15 cellular contexts compared by ENCODE assay signal in the genomic region with DNA sequence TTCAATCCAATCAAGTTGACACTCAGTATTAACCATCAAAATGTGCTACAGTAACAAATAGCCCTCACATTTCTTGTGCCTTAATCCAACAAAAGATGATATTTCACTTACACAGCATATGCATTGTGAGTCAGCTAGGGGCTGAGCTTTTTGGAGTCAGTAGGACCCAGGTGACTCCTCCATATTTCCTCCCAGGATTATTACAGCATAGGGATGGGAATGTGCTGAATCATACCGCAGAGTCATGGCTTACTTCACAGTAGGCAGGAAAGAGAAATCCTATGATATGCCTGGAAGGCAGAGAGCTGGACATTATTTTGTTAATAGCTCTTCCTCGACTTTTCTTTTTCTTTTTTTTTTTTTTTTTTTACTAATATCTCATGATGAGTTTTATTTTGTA.
DNase-seq lines count a peak whose midpoint lies in the region; ATAC-seq, FAIRE-seq and TF ChIP-seq lines count a peak whose summit lies in the region.
"Had no signal": no experiment of that assay in that cellular context is flagged by ENCODE, and none has a peak within 500 bp of the region (broad histone marks: within the 10 kb centered on the region; RNA-seq: fewer than 3 reads in every experiment).

No MANE protein-coding gene starts in this region.

- no peaks in the 10 kb centered on the region for H3K9me2 ChIP-seq in HCT116 (ENCODE audit: insufficient read depth)

- WGBS in A549 (ENCODE audit: missing lambda C conversion rate), result 3% methylated on average over 2 of the region's 2 CpGs

- ATAC-seq in A549, result peak; percentile 71 to 82
- ATAC-seq in HCT116, result no peak
- ATAC-seq: activated CD8-positive, alpha-beta T cell treated with anti-CD3 and anti-CD28 coated beads for 36 hours had no signal

- no TSS peak for BruUV-seq in HCT116 (replicated peaks; lab: Mats Ljungman, UMichigan)

- H3K9me3 ChIP-seq in A549 (peaks cover 5% of the 10 kb centered on the region; the same call in 1 of the 3 replicates), HCT116 (ENCODE audit: control insufficient read depth in 1 of 2, insufficient read depth in 1 of 2, low read depth in 1 of 2, low read length in 2 of 2) (no peaks in the 10 kb centered on the region)
- H3K9me3 ChIP-seq: esophagus squamous epithelium, tibial artery had no signal

- no peak overlapping the region for H3K9ac ChIP-seq in HCT116 (ENCODE audit: low read length)

- TF ChIP-seq EP300 in A549 (IDR thresholded peaks at IDR 0.05), result no peak

- DNase-seq in A549 (ENCODE audit: low read depth in 1 of 2, low spot score in 1 of 2) (peak; percentile 25 to 59), HCT116 (ENCODE audit: low read depth, low spot score) (peak; percentile 12), T1000 (lab: John Stamatoyannopoulos, UW) (peak; percentile 37), fibroblast of the aortic adventitia (ENCODE audit: low read depth) (peak; percentile 60), HuH-7.5 (ENCODE audit: low spot score) (no peak), SHP77 treated with DMSO at 0.1 percent for 48 hours (lab: John Stamatoyannopoulos, UW) (no peak), hippocampal formation (lab: John Stamatoyannopoulos, UW) (no peak)
- no peak for DNase-seq in activated CD8-positive, alpha-beta memory T cell treated with anti-CD3 and anti-CD28 coated beads for 24 hours
- DNase-seq: activated CD8-positive, alpha-beta T cell treated with anti-CD3 and anti-CD28 coated beads for 36 hours; amniotic stem cell; cortex of kidney; esophagus squamous epithelium; nephron progenitor cell; tibial artery had no signal

- no peak for FAIRE-seq in A549 (lab: Jason Lieb, UNC)
- FAIRE-seq: D721Med had no signal

- H3K4me2 ChIP-seq in A549, result no peak overlapping the region
- no peak overlapping the region for H3K4me2 ChIP-seq in HCT116 (ENCODE audit: low read length)

- RAD21 ChIA-PET in HCT116 (lab: Charles Lee; ENCODE audit: low non-redundant PET in 1 of 2, low total read pairs in 2 of 2, uncharacterized antibody in 2 of 2, unreplicated experiment in 2 of 2), result no interaction called here

- TF ChIP-seq POLR2A in A549 (IDR thresholded peaks at IDR 0.05; ENCODE audit: low read length) (no peak), HCT116 (IDR thresholded peaks at IDR 0.05; ENCODE audit: borderline replicate concordance, extremely low read depth, insufficient read depth, insufficient read length) (no peak)

- no peak for TF ChIP-seq CTCF in A549 (IDR thresholded peaks at IDR 0.05)
- no peak for TF ChIP-seq CTCF in HCT116 (IDR thresholded peaks at IDR 0.05 in 2 of 3, conservative IDR thresholded peaks at IDR 0.05 in 1 of 3; ENCODE audit: borderline replicate concordance in 1 of 3, insufficient read depth in 1 of 3, low read depth in 2 of 3, low read length in 2 of 3)
- no peak for TF ChIP-seq CTCF in fibroblast of the aortic adventitia (IDR thresholded peaks at IDR 0.05; ENCODE audit: insufficient read depth, low read length)

- 0 out of 6 replicates have a peak overlapping the region, but pooled peaks of 1 of the 2 experiments have one; percentile 41 for H3K27ac ChIP-seq in A549
- no peak overlapping the region for H3K27ac ChIP-seq in HCT116 (ENCODE audit: low read depth, low read length)
- H3K27ac ChIP-seq: esophagus squamous epithelium, tibial artery had no signal

- H3K4me1 ChIP-seq in A549 (no peaks in the 10 kb centered on the region), HCT116 (ENCODE audit: control insufficient read depth in 1 of 2, insufficient read depth in 2 of 2, low read length in 2 of 2) (no peaks in the 10 kb centered on the region)
- H3K4me1 ChIP-seq: esophagus squamous epithelium, tibial artery had no signal

- intact Hi-C loops in HCT116 (cut with micrococcal nuclease), result no loop called here

- H2AFZ ChIP-seq in HCT116 (ENCODE audit: low read depth, low read length, poor library complexity, severe bottlenecking), result no peak overlapping the region

- TF ChIP-seq RAD21 in A549 (conservative IDR thresholded peaks at IDR 0.05 in 1 of 2, IDR thresholded peaks at IDR 0.05 in 1 of 2), result no peak
- TF ChIP-seq RAD21 in HCT116 (IDR thresholded peaks at IDR 0.05; ENCODE audit: low read depth), result no peak

- CTCF ChIA-PET in A549 (lab: Yijun Ruan, JAX) (no interaction called here), HCT116 (lab: Charles Lee) (interaction anchor here (1.2 kb wide), 1 partner anchor 74 kb away, joined by 3 read pairs; no protein-coding TSS in a partner anchor)

- POLR2A ChIA-PET in A549 (lab: Yijun Ruan, JAX), result no interaction called here
- POLR2A ChIA-PET in HCT116 (lab: Charles Lee), result no interaction called here

- no peaks in the 10 kb centered on the region for H3K27me3 ChIP-seq in HCT116 (ENCODE audit: insufficient read depth, low read length)
- H3K27me3 ChIP-seq: esophagus squamous epithelium, tibial artery had no signal

- H3K36me3 ChIP-seq in HCT116 (ENCODE audit: control insufficient read depth in 1 of 2, insufficient read depth in 2 of 2, low read length in 2 of 2), result no peaks in the 10 kb centered on the region
- H3K36me3 ChIP-seq: esophagus squamous epithelium, tibial artery had no signal

- no peak overlapping the region for H3K4me3 ChIP-seq in A549
- no peak overlapping the region for H3K4me3 ChIP-seq in HCT116 (replicated peaks in 1 of 2; ENCODE audit: low read depth in 1 of 2, low read length in 2 of 2)
- H3K4me3 ChIP-seq in fibroblast of the aortic adventitia (ENCODE audit: low read depth, low read length), result no peak overlapping the region
- H3K4me3 ChIP-seq: esophagus squamous epithelium, tibial artery had no signal

- no peaks in the 10 kb centered on the region for H4K20me1 ChIP-seq in HCT116 (ENCODE audit: insufficient read depth)

- H3K79me2 ChIP-seq in HCT116 (ENCODE audit: insufficient read depth, low read length), result no peaks in the 10 kb centered on the region

TF ChIP-seq in A549, 52 proteins besides CTCF, POLR2A, EP300 and RAD21:
- TF ChIP-seq, protein P1, sequence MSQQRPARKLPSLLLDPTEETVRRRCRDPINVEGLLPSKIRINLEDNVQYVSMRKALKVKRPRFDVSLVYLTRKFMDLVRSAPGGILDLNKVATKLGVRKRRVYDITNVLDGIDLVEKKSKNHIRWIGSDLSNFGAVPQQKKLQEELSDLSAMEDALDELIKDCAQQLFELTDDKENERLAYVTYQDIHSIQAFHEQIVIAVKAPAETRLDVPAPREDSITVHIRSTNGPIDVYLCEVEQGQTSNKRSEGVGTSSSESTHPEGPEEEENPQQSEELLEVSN (IDR thresholded peaks at IDR 0.05; ENCODE audit: borderline replicate concordance, low read depth), result no peak
- TF ChIP-seq HOXA7 (CRISPR knock-in tag; IDR thresholded peaks at IDR 0.05), result no peak
- TF ChIP-seq KDM5A (IDR thresholded peaks at IDR 0.05), result no peak
- TF ChIP-seq NFE2L2 (conservative IDR thresholded peaks at IDR 0.05; ENCODE audit: low read length), result 0 out of 2 replicates have a peak, but pooled peaks have one; percentile 12
- TF ChIP-seq PHF8 (IDR thresholded peaks at IDR 0.05; ENCODE audit: borderline replicate concordance, low read depth), result no peak
- no peak for TF ChIP-seq SREBF2 (IDR thresholded peaks at IDR 0.05)
- no peak for TF ChIP-seq EHMT2 (IDR thresholded peaks at IDR 0.05; ENCODE audit: low read depth)
- TF ChIP-seq HOXB13 (CRISPR knock-in tag; IDR thresholded peaks at IDR 0.05; ENCODE audit: low read depth), result no peak
- no peak for TF ChIP-seq TP53 (CRISPR knock-in tag; IDR thresholded peaks at IDR 0.05)
- TF ChIP-seq ZFP36 (IDR thresholded peaks at IDR 0.05; ENCODE audit: borderline replicate concordance, partially characterized antibody), result no peak
- peak; percentile 74 for TF ChIP-seq MAFK (IDR thresholded peaks at IDR 0.05; ENCODE audit: partially characterized antibody)
- no peak for TF ChIP-seq RCOR1 (IDR thresholded peaks at IDR 0.05; ENCODE audit: low read depth, low read length)
- TF ChIP-seq FOSL2 (IDR thresholded peaks at IDR 0.05), result no peak
- peak; percentile 33; the same call in 1 of the 2 replicates for TF ChIP-seq FOSL2 (CRISPR knock-in tag; IDR thresholded peaks at IDR 0.05)
- no peak for TF ChIP-seq NR3C1 (IDR thresholded peaks at IDR 0.05)
- TF ChIP-seq TFCP2L1 (CRISPR knock-in tag; IDR thresholded peaks at IDR 0.05), result no peak
- no peak for TF ChIP-seq CEBPB (IDR thresholded peaks at IDR 0.05)
- TF ChIP-seq RARB (CRISPR knock-in tag; IDR thresholded peaks at IDR 0.05), result no peak

TF ChIP-seq in HCT116, 20 proteins besides CTCF, POLR2A, EP300 and RAD21:
- TF ChIP-seq CEBPB (IDR thresholded peaks at IDR 0.05; ENCODE audit: low read depth), result peak; percentile 14; the same call in 1 of the 2 replicates
- no peak for TF ChIP-seq ZFX (IDR thresholded peaks at IDR 0.05)
- TF ChIP-seq TCF7L2 (IDR thresholded peaks at IDR 0.05; ENCODE audit: borderline replicate concordance, extremely low read depth, insufficient read depth, insufficient read length), result no peak
- TF ChIP-seq, protein P2, sequence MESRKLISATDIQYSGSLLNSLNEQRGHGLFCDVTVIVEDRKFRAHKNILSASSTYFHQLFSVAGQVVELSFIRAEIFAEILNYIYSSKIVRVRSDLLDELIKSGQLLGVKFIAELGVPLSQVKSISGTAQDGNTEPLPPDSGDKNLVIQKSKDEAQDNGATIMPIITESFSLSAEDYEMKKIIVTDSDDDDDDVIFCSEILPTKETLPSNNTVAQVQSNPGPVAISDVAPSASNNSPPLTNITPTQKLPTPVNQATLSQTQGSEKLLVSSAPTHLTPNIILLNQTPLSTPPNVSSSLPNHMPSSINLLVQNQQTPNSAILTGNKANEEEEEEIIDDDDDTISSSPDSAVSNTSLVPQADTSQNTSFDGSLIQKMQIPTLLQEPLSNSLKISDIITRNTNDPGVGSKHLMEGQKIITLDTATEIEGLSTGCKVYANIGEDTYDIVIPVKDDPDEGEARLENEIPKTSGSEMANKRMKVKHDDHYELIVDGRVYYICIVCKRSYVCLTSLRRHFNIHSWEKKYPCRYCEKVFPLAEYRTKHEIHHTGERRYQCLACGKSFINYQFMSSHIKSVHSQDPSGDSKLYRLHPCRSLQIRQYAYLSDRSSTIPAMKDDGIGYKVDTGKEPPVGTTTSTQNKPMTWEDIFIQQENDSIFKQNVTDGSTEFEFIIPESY (IDR thresholded peaks at IDR 0.05; ENCODE audit: extremely low read depth, insufficient replicate concordance, low read length), result no peak
- TF ChIP-seq, protein P3, sequence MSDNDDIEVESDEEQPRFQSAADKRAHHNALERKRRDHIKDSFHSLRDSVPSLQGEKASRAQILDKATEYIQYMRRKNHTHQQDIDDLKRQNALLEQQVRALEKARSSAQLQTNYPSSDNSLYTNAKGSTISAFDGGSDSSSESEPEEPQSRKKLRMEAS (IDR thresholded peaks at IDR 0.05), result no peak

Comparison
In these comparisons a context has a peak if more than half of its experiments do, and no peak if none do; other contexts are left out.
1. DNase-seq: peak in A549 (2 of 2), HCT116 (single experiment), T1000 (single experiment) and fibroblast of the aortic adventitia (single experiment); none in activated CD8-positive, alpha-beta memory T cell treated with anti-CD3 and anti-CD28 coated beads for 24 hours (single experiment), HuH-7.5 (single experiment), SHP77 treated with DMSO at 0.1 percent for 48 hours (single experiment) and hippocampal formation (0 of 2).
2. Of the 6 proteins assayed by ChIP-seq in both A549 and HCT116: peak only in A549: none; only in HCT116: CEBPB; in both: none; in neither: 5.